ENCODE assay signal across 1 cellular context in genomic region chr6:3053231-3053508, GRCh38.
TF ChIP-seq lines count a peak whose summit lies in the region.

No MANE protein-coding gene starts in this region.

TF ChIP-seq in HepG2, 621 proteins besides CTCF, POLR2A, EP300 and RAD21 (continued from another document and continues in another):
- TF ChIP-seq NKX3-1 (CRISPR knock-in tag; IDR thresholded peaks at IDR 0.05) (no peak; the same call in none of the 2 replicates), HOMEZ (CRISPR knock-in tag; IDR thresholded peaks at IDR 0.05; ENCODE audit: low read depth) (no peak), ZNF30 (CRISPR knock-in tag; IDR thresholded peaks at IDR 0.05) (no peak), ZNF646 (CRISPR knock-in tag; IDR thresholded peaks at IDR 0.05) (no peak), BRCA1 (CRISPR knock-in tag; IDR thresholded peaks at IDR 0.05) (no peak), RNF219 (CRISPR knock-in tag; IDR thresholded peaks at IDR 0.05) (no peak), SP140L (CRISPR knock-in tag; IDR thresholded peaks at IDR 0.05; ENCODE audit: borderline replicate concordance) (no peak), AGO2 (optimal IDR thresholded peaks at IDR 0.05; ENCODE audit: low read depth, low read length) (no peak), ZNF10 (CRISPR knock-in tag; IDR thresholded peaks at IDR 0.05; ENCODE audit: borderline replicate concordance, low read depth) (no peak), ZKSCAN8 (CRISPR knock-in tag; IDR thresholded peaks at IDR 0.05; ENCODE audit: borderline replicate concordance) (no peak), FOXK2 (IDR thresholded peaks at IDR 0.05) (0 out of 2 replicates have a peak, but pooled peaks have one; percentile 19), ZNF841 (CRISPR knock-in tag; IDR thresholded peaks at IDR 0.05; ENCODE audit: borderline replicate concordance) (no peak), THAP9 (CRISPR knock-in tag; IDR thresholded peaks at IDR 0.05; ENCODE audit: borderline replicate concordance) (no peak), ZNF260 (CRISPR knock-in tag; IDR thresholded peaks at IDR 0.05; ENCODE audit: borderline replicate concordance, low read depth) (no peak), MTF2 (CRISPR knock-in tag; IDR thresholded peaks at IDR 0.05; ENCODE audit: borderline replicate concordance) (no peak), REXO4 (CRISPR knock-in tag; IDR thresholded peaks at IDR 0.05; ENCODE audit: borderline replicate concordance) (no peak), ZFP91 (CRISPR knock-in tag; IDR thresholded peaks at IDR 0.05; ENCODE audit: borderline replicate concordance) (no peak), ADNP (CRISPR knock-in tag; IDR thresholded peaks at IDR 0.05) (no peak), XBP1 (CRISPR knock-in tag; IDR thresholded peaks at IDR 0.05) (no peak), ZNF501 (CRISPR knock-in tag; IDR thresholded peaks at IDR 0.05) (0 out of 2 replicates have a peak, but pooled peaks have one; percentile 19), BRF2 (CRISPR knock-in tag; IDR thresholded peaks at IDR 0.05) (no peak), TMF1 (CRISPR knock-in tag; IDR thresholded peaks at IDR 0.05; ENCODE audit: low read depth) (no peak), SIX1 (CRISPR knock-in tag; IDR thresholded peaks at IDR 0.05; ENCODE audit: borderline replicate concordance) (no peak), TOPORS (CRISPR knock-in tag; IDR thresholded peaks at IDR 0.05) (no peak), ZNF570 (CRISPR knock-in tag; IDR thresholded peaks at IDR 0.05; ENCODE audit: borderline replicate concordance) (no peak), SMAD1 (CRISPR knock-in tag; IDR thresholded peaks at IDR 0.05; ENCODE audit: borderline replicate concordance, low read depth) (no peak; the same call in 1 of the 2 replicates), ZBTB39 (CRISPR knock-in tag; IDR thresholded peaks at IDR 0.05) (peak; percentile 94; the same call in 1 of the 2 replicates), ZNF136 (CRISPR knock-in tag; IDR thresholded peaks at IDR 0.05; ENCODE audit: low read depth) (no peak), CHD2 (IDR thresholded peaks at IDR 0.05; ENCODE audit: low read depth, low read length) (no peak), ATM (IDR thresholded peaks at IDR 0.05; ENCODE audit: borderline replicate concordance) (no peak), IKZF4 (CRISPR knock-in tag; IDR thresholded peaks at IDR 0.05; ENCODE audit: borderline replicate concordance, low read depth, not compliant biosample characterization) (no peak), PBX3 (CRISPR knock-in tag; IDR thresholded peaks at IDR 0.05; ENCODE audit: borderline replicate concordance) (no peak), ZNF329 (CRISPR knock-in tag; IDR thresholded peaks at IDR 0.05; ENCODE audit: low read depth) (no peak), HBP1 (CRISPR knock-in tag; IDR thresholded peaks at IDR 0.05; ENCODE audit: low read depth) (no peak), HNRNPH1 (optimal IDR thresholded peaks at IDR 0.05; ENCODE audit: low read depth, low read length) (no peak), ZNF296 (CRISPR knock-in tag; conservative IDR thresholded peaks at IDR 0.05) (0 out of 2 replicates have a peak, but pooled peaks have one; percentile 54), ZBTB7B (CRISPR knock-in tag; IDR thresholded peaks at IDR 0.05) (peak; percentile 92), ARNT (IDR thresholded peaks at IDR 0.05) (no peak), HOXA7 (CRISPR knock-in tag; IDR thresholded peaks at IDR 0.05) (no peak), MTF1 (CRISPR knock-in tag; IDR thresholded peaks at IDR 0.05) (no peak), SAFB2 (CRISPR knock-in tag; IDR thresholded peaks at IDR 0.05; ENCODE audit: borderline replicate concordance, low read depth) (no peak), HMG20A (CRISPR knock-in tag; IDR thresholded peaks at IDR 0.05; ENCODE audit: borderline replicate concordance) (no peak; the same call in 1 of the 2 replicates)
